ENCODE assay signal across 19 cellular contexts in the genomic region with DNA sequence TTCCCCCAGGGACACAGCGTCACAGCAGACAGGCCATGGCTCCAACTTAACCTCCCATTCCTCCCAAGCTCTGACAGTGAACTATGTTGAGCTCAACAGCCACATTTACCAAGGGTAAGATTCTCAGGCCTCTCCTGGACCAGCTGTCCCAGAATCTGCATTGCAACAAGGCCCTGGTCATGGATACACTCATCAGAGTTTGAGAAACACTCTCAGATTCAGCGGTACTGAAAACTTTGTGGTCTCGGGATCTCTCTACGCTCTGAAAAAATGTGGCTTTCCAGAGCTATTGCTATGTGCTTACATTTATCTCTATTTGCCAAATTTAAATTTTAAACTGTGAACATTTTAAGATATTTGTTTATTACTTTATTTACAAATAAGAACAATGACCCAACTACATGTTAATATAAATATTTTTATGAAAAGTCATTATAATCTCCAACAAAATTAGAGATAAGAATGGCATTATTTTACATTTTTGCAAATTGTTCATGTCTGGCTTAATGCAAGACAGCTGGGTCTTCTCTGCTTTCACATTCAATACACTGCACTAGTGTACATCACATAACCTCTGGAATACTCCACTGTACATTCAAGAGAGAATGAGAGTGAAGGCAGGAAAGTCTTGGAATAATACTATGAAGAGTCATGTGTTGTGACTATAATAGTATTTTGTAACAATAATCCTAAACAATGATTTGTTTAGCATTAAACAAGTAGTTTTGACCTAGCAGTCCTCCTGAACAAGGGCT.
"Had no signal": no experiment of that assay in that cellular context is flagged by ENCODE, and none has a peak within 500 bp of the region (broad histone marks: within the 10 kb centered on the region; RNA-seq: fewer than 3 reads in every experiment).

No MANE protein-coding gene starts in this region.

- H3K36me3 ChIP-seq: esophagus squamous epithelium, gastrocnemius medialis, neutrophil, right atrium auricular region, sigmoid colon, stomach, thoracic aorta had no signal

- H3K4me1 ChIP-seq: esophagus squamous epithelium, gastrocnemius medialis, right atrium auricular region, sigmoid colon, stomach had no signal

- H3K9me3 ChIP-seq: gastrocnemius medialis, neutrophil, thoracic aorta had no signal

- H3K4me3 ChIP-seq: esophagus squamous epithelium, gastrocnemius medialis, lung, right atrium auricular region, sigmoid colon, stomach, thoracic aorta had no signal

- DNase-seq: dermis blood vessel endothelial cell; esophagus squamous epithelium; gastrocnemius medialis; kidney; left cardiac atrium; left ventricle myocardium superior; mesenchymal stem cell; naive thymus-derived CD4-positive, alpha-beta T cell; sigmoid colon; small intestine; stimulated activated CD4-positive, alpha-beta T cell treated with anti-CD3 and anti-CD28 coated beads, Interleukin-12 subunit alpha, Interleukin-12 subunit beta, amount 100 ng/mL, for 4 hours; stimulated activated naive CD4-positive, alpha-beta T cell; stomach; substantia nigra; trophoblast cell had no signal

- H3K27ac ChIP-seq: esophagus squamous epithelium, gastrocnemius medialis, neutrophil, right atrium auricular region, sigmoid colon, stomach, thoracic aorta had no signal

- ATAC-seq: gastrocnemius medialis; left cardiac atrium; left ventricle myocardium superior; naive thymus-derived CD4-positive, alpha-beta T cell had no signal

- H3K27me3 ChIP-seq: esophagus squamous epithelium, gastrocnemius medialis, neutrophil, right atrium auricular region, sigmoid colon, stomach had no signal
